In genomic region chr15:74202461-74203401, GRCh38 we compare ENCODE assay signal across 9 cellular contexts. TPM values are rescaled to one million over a fixed set of nuclear protein-coding genes. Genes with fewer than 3 reads are reported as not detected.
DNase-seq lines count a peak whose midpoint lies in the region; ATAC-seq and TF ChIP-seq lines count a peak whose summit lies in the region.
"Had no signal": no experiment of that assay in that cellular context is flagged by ENCODE, and none has a peak within 500 bp of the region (broad histone marks: within the 10 kb centered on the region; RNA-seq: fewer than 3 reads in every experiment).

Gene STRA6 (minus strand): TSS chr15:74202787. CDS start chr15:74202267, 520 bp downstream.

- no peaks in the 10 kb centered on the region for H3K9me3 ChIP-seq in breast epithelium
- H3K9me3 ChIP-seq in heart right ventricle, result no peaks in the 10 kb centered on the region

- no peaks in the 10 kb centered on the region for H3K36me3 Mint-ChIP-seq in nephron (ENCODE audit: low read depth)
- H3K36me3 Mint-ChIP-seq: T-cell had no signal

- H3K4me3 ChIP-seq in breast epithelium (peak within 1 kb of the TSS in 2 of 3 donors; percentile 30 to 43), heart right ventricle (no peak within 1 kb of the TSS)

- H3K27me3 ChIP-seq in breast epithelium (no peaks in the 10 kb centered on the region), heart right ventricle (no peaks in the 10 kb centered on the region)

- ATAC-seq in HG03196 (IDR thresholded peaks at IDR 0.05; ENCODE audit: unreplicated experiment) (no peak), HG03108 (IDR thresholded peaks at IDR 0.05; ENCODE audit: unreplicated experiment) (no peak), heart right ventricle (no peak)

- WGBS in heart right ventricle, 2 donors, result 78 to 83% methylated on average over 26 of the region's 26 CpGs

- no peaks in the 10 kb centered on the region for H3K9me3 Mint-ChIP-seq in nephron
- H3K9me3 Mint-ChIP-seq: T-cell had no signal

- peak within 1 kb of the TSS; percentile 97 to 99 (median 98) for H3K27ac Mint-ChIP-seq in nephron
- H3K27ac Mint-ChIP-seq: T-cell had no signal

- TF ChIP-seq CTCF in breast epithelium (IDR thresholded peaks at IDR 0.05), result no peak
- peak in 2 of 3 experiments; percentile 24 to 36 for TF ChIP-seq CTCF in nephron (IDR thresholded peaks at IDR 0.05; ENCODE audit: unreplicated experiment in 3 of 3)
- TF ChIP-seq CTCF in heart right ventricle (IDR thresholded peaks at IDR 0.05), result no peak

- no peak for TF ChIP-seq POLR2A in breast epithelium (IDR thresholded peaks at IDR 0.05)

- H3K27ac ChIP-seq in breast epithelium (peak within 1 kb of the TSS; percentile 60 to 90), heart right ventricle (no peak within 1 kb of the TSS)

- intact Hi-C loops in breast epithelium (cut with DNase I; ENCODE audit: low total_unique reads), result no loop called here
- intact Hi-C loops in heart right ventricle (cut with DNase I), result no loop called here

- DNase-seq in EL (peak; percentile 37), NCI-H146 treated with DMSO at 0.1 percent for 48 hours (lab: John Stamatoyannopoulos, UW; ENCODE audit: unreplicated experiment) (peak; percentile 80), breast epithelium (ENCODE audit: low spot score in 2 of 2) (peak in 1 of 2 donors; percentile 44), heart right ventricle (no peak)
- no peak for DNase-seq in stimulated activated naive CD4-positive, alpha-beta T cell (lab: John Stamatoyannopoulos, UW)
- DNase-seq: T-cell had no signal

- peaks cover 6 to 9% of the 10 kb centered on the region in 2 donors for H3K4me1 ChIP-seq in breast epithelium
- peaks cover 2 to 52% (median 27%) of the 10 kb centered on the region in 9 donors for H3K4me1 ChIP-seq in heart right ventricle

- peaks cover 83% of the 10 kb centered on the region for H3K4me1 Mint-ChIP-seq in nephron

- H3K36me3 ChIP-seq in breast epithelium, result no peaks in the 10 kb centered on the region
- H3K36me3 ChIP-seq in heart right ventricle, result no peaks in the 10 kb centered on the region

- H3K27me3 Mint-ChIP-seq in nephron (ENCODE audit: low read depth), result peaks cover 4% of the 10 kb centered on the region

- H3K4me3 Mint-ChIP-seq in nephron, result peak within 1 kb of the TSS; percentile 84 to 90 (median 87)
- H3K4me3 Mint-ChIP-seq: T-cell had no signal

RNA-seq across cellular contexts. Expression of gene STRA6, which starts in this region (rescaled TPM):
- total RNA-seq in breast epithelium, result 1 to 10 TPM in 1 of 3 donors, under 1 TPM in 1, not detected in 1; 0.98 to 1.0 TPM
- total RNA-seq in heart right ventricle, result under 1 TPM in 2 of 10 donors, not detected in 8; 0.13 to 0.21 TPM
- polyA plus RNA-seq in heart right ventricle, result under 1 TPM; 0.03 to 0.15 TPM
- total RNA-seq: T-cell had no signal

Comparison
In these comparisons a context has a peak if more than half of its experiments do, and no peak if none do; other contexts are left out.
1. DNase-seq: peak in EL (single experiment) and NCI-H146 treated with DMSO at 0.1 percent for 48 hours (single experiment); none in heart right ventricle (0 of 2) and stimulated activated naive CD4-positive, alpha-beta T cell (0 of 6).
2. H3K27ac ChIP-seq: peak in breast epithelium (2 of 2); none in heart right ventricle (0 of 10).
3. H3K4me3 ChIP-seq: peak in breast epithelium (2 of 3); none in heart right ventricle (0 of 10).
4. CTCF ChIP-seq: peak in nephron (2 of 3); none in breast epithelium (0 of 3) and heart right ventricle (0 of 9).